In the genomic region with DNA sequence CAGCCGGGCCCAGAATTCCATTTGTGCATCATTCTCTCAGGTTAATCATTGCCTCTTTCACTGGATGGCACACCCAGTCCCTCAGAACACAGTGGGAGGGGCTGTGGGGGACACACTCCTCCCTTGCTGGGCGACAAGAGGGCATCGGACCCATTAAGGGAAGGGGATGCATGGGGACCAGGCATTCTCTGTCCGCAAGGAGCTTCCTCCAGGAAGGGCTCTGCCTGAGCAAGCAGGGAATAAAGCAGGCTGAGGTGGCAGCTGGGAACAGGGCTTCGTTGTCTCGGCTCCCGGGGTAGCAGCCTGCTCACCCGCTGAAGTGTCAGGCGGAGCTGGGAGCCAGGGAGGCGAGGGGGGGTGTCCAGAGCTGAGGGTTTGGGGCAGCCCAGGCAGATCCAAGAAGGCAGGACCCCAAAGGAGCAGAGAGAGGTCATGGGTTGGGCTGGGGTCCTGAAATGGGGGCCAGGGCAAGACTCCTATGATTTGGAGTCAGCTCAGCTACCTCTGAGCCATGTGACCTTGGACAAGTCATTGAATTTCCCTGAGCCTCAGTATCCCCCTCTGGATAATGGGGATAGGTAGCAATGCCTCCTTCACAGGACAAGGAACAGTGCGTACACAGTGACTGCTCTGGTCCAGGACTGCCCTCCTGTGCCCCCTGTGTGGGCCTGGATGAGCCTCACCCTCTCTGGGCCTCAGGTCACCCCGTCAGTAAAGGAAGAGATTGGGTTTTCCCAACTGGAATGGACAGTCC, we compare ENCODE assay signal across 1 cellular context.
TF ChIP-seq lines count a peak whose summit lies in the region.

No MANE protein-coding gene starts in this region.

TF ChIP-seq in H1, 55 proteins besides CTCF, POLR2A, EP300 and RAD21:
- TF ChIP-seq ATF3 (IDR thresholded peaks at IDR 0.05; ENCODE audit: insufficient read depth, low read depth, low read length) (no peak), GTF2F1 (IDR thresholded peaks at IDR 0.05; ENCODE audit: borderline replicate concordance, low read depth, low read length) (no peak), CEBPB (IDR thresholded peaks at IDR 0.05; ENCODE audit: low read depth, low read length) (no peak), YY1 (IDR thresholded peaks at IDR 0.05; ENCODE audit: low read depth, low read length) (no peak), TAF7 (optimal IDR thresholded peaks at IDR 0.05; ENCODE audit: borderline replicate concordance, low read depth, low read length) (no peak)
TF ChIP-seq in H1: peak in this region for 0.
